Comparison of ENCODE assay signal across 13 cellular contexts in genomic region chr2:25491966-25492532, GRCh38.
DNase-seq lines count a peak whose midpoint lies in the region; ATAC-seq and TF ChIP-seq lines count a peak whose summit lies in the region.
"Had no signal": no experiment of that assay in that cellular context is flagged by ENCODE, and none has a peak within 500 bp of the region (broad histone marks: within the 10 kb centered on the region; RNA-seq: fewer than 3 reads in every experiment).

No MANE protein-coding gene starts in this region.

- H3K23ac ChIP-seq in mesenchymal stem cell (ENCODE audit: low read length in 2 of 2): no peak overlapping the region

- H2BK12ac ChIP-seq in mesenchymal stem cell (ENCODE audit: low read length in 2 of 2): no peak overlapping the region

- no peaks in the 10 kb centered on the region for H3K79me1 ChIP-seq in mesenchymal stem cell (replicated peaks; ENCODE audit: low read length, poor library complexity, severe bottlenecking)

- H4K91ac ChIP-seq in mesenchymal stem cell (ENCODE audit: low read length): no peak overlapping the region

- TF ChIP-seq CTCF in left ventricle myocardium inferior (IDR thresholded peaks at IDR 0.05; ENCODE audit: borderline replicate concordance): no peak

- no peak overlapping the region for H3K9ac ChIP-seq in mesenchymal stem cell (ENCODE audit: low read length)

- H3K27ac ChIP-seq in mesenchymal stem cell (ENCODE audit: low read length, poor library complexity, severe bottlenecking) (no peak overlapping the region), left ventricle myocardium inferior (replicated peaks) (no peak overlapping the region)
- H3K27ac ChIP-seq: right atrium auricular region had no signal

- H3K36me3 ChIP-seq in mesenchymal stem cell (ENCODE audit: control insufficient read depth in 1 of 2, insufficient read depth in 2 of 2, low read depth in 1 of 2, low read length in 2 of 2) (no peaks in the 10 kb centered on the region), left ventricle myocardium inferior (no peaks in the 10 kb centered on the region)
- H3K36me3 ChIP-seq: right atrium auricular region had no signal

- H3K27me3 ChIP-seq in mesenchymal stem cell (ENCODE audit: control insufficient read depth in 1 of 2, insufficient read depth in 1 of 2, low read length in 2 of 2) (no peaks in the 10 kb centered on the region), left ventricle myocardium inferior (ENCODE audit: low read depth) (no peaks in the 10 kb centered on the region)
- H3K27me3 ChIP-seq: right atrium auricular region had no signal

- no peak overlapping the region for H3K4me2 ChIP-seq in mesenchymal stem cell (ENCODE audit: low read length, poor library complexity, severe bottlenecking)

- H4K8ac ChIP-seq in mesenchymal stem cell (ENCODE audit: low read length): no peak overlapping the region

- no peak overlapping the region for H3K14ac ChIP-seq in mesenchymal stem cell (ENCODE audit: low read length in 2 of 2)

- H3K4ac ChIP-seq in mesenchymal stem cell (ENCODE audit: low read depth in 1 of 2, low read length in 2 of 2): no peak overlapping the region

- no peak overlapping the region for H2BK5ac ChIP-seq in mesenchymal stem cell (ENCODE audit: low read depth, low read length, poor library complexity, severe bottlenecking)

- 41% methylated on average over 3 of the region's 6 CpGs for WGBS in mesenchymal stem cell

- intact Hi-C loops in left ventricle myocardium inferior (cut with micrococcal nuclease): no loop called here

- H2BK120ac ChIP-seq in mesenchymal stem cell (ENCODE audit: low read depth, low read length): no peak overlapping the region

- no peak overlapping the region for H2BK15ac ChIP-seq in mesenchymal stem cell (ENCODE audit: low read depth, poor library complexity, severe bottlenecking)

- no peak overlapping the region for H3K4me3 ChIP-seq in mesenchymal stem cell (ENCODE audit: insufficient read depth in 1 of 2, low read depth in 1 of 2, low read length in 2 of 2)
- H3K4me3 ChIP-seq in left ventricle myocardium inferior: no peak overlapping the region
- H3K4me3 ChIP-seq: right atrium auricular region had no signal

- DNase-seq in D341Med (ENCODE audit: low spot score): peak; percentile 38
- peak; percentile 41 for DNase-seq in LoVo (ENCODE audit: low spot score)
- DNase-seq in astrocyte of the hippocampus (ENCODE audit: low read depth, low spot score): peak; percentile 59
- DNase-seq in mesenchymal stem cell: peak; percentile 77
- DNase-seq in NCI-H774 (lab: John Stamatoyannopoulos, UW): no peak
- no peak for DNase-seq in superior temporal gyrus (ENCODE audit: extremely low spot score)
- no peak for DNase-seq in left ventricle myocardium inferior
- DNase-seq: CD4-positive, CD25-positive, alpha-beta regulatory T cell; kidney glomerular epithelial cell; naive thymus-derived CD8-positive, alpha-beta T cell; NCI-H1436 treated with DMSO at 0.1 percent for 48 hours had no signal

- H3K4me1 ChIP-seq in mesenchymal stem cell (ENCODE audit: control insufficient read depth, insufficient read depth, low read depth, low read length) (peaks cover 9% of the 10 kb centered on the region), left ventricle myocardium inferior (no peaks in the 10 kb centered on the region)
- H3K4me1 ChIP-seq: right atrium auricular region had no signal

- H2AFZ ChIP-seq in mesenchymal stem cell (ENCODE audit: low read depth, low read length): no peak overlapping the region

- no peak overlapping the region for H2AK5ac ChIP-seq in mesenchymal stem cell (ENCODE audit: low read length, severe bottlenecking)

- H3K9me3 ChIP-seq in mesenchymal stem cell (ENCODE audit: control insufficient read depth, low read length) (no peaks in the 10 kb centered on the region), left ventricle myocardium inferior (replicated peaks) (no peaks in the 10 kb centered on the region)
- H3K9me3 ChIP-seq: right atrium auricular region had no signal

- no peak overlapping the region for H3K18ac ChIP-seq in mesenchymal stem cell (ENCODE audit: low read depth in 1 of 2, low read length in 2 of 2)

- no peak for ATAC-seq in HG03565 (IDR thresholded peaks at IDR 0.05; ENCODE audit: unreplicated experiment)
- ATAC-seq: naive thymus-derived CD8-positive, alpha-beta T cell had no signal

Comparison
In these comparisons a context has a peak if more than half of its experiments do, and no peak if none do; other contexts are left out.
1. DNase-seq: peak in D341Med (single experiment), LoVo (single experiment), astrocyte of the hippocampus (single experiment) and mesenchymal stem cell (single experiment); none in NCI-H774 (single experiment), superior temporal gyrus (single experiment) and left ventricle myocardium inferior (single experiment).